10 cellular contexts compared by ENCODE assay signal in genomic region chr4:48489683-48490011, GRCh38. TPM values are rescaled to one million over a fixed set of nuclear protein-coding genes. Genes with fewer than 3 reads are reported as not detected.
A peak's percentile ranks its signal among the peaks of the same experiment; 100 is the strongest.
DNase-seq lines count a peak whose midpoint lies in the region; ATAC-seq, FAIRE-seq and TF ChIP-seq lines count a peak whose summit lies in the region.
"Had no signal": no experiment of that assay in that cellular context is flagged by ENCODE, and none has a peak within 500 bp of the region (broad histone marks: within the 10 kb centered on the region; RNA-seq: fewer than 3 reads in every experiment).

No MANE protein-coding gene starts in this region.

- FAIRE-seq in GM12878 (lab: Jason Lieb, UNC), result no peak

- H3K4me2 ChIP-seq in GM12878 (ENCODE audit: control insufficient read depth, insufficient read depth), result peak overlapping the region; percentile 67; the same call in 1 of the 2 replicates

- no peak for TF ChIP-seq POLR2A in GM12878 (IDR thresholded peaks at IDR 0.05; ENCODE audit: low read depth, low read length)

- CTCF ChIA-PET in activated naive CD4-positive, alpha-beta T cell treated with anti-CD3 and anti-CD28 coated beads, Interleukin-2, amount 10 ng/mL, durations not matched to agents 7 days and 5 days (lab: Charles Lee), result no interaction called here
- CTCF ChIA-PET in GM12878 (lab: Yijun Ruan, JAX), result no interaction called here

- H3K36me3 ChIP-seq in GM12878 (ENCODE audit: control insufficient read depth in 2 of 2, insufficient read depth in 2 of 2, low read length in 1 of 2) (no peaks in the 10 kb centered on the region), mesodermal cell (ENCODE audit: control insufficient read depth, insufficient read depth, low read length) (no peaks in the 10 kb centered on the region), tibial artery (no peaks in the 10 kb centered on the region)

- no peak overlapping the region for H3K9ac ChIP-seq in GM12878 (ENCODE audit: control insufficient read depth, insufficient read depth, low read length)

- H3K27ac ChIP-seq in GM12878 (ENCODE audit: control insufficient read depth, insufficient read depth) (no peak overlapping the region), mesodermal cell (ENCODE audit: low read depth, low read length, severe bottlenecking) (no peak overlapping the region), tibial artery (no peak overlapping the region)

- peaks cover 8% of the 10 kb centered on the region for H3K4me1 Mint-ChIP-seq in activated naive CD4-positive, alpha-beta T cell treated with anti-CD3 and anti-CD28 coated beads, Interleukin-2, amount 10 ng/mL, durations not matched to agents 7 days and 5 days

- peaks cover 60% of the 10 kb centered on the region for H3K27me3 Mint-ChIP-seq in activated naive CD4-positive, alpha-beta T cell treated with anti-CD3 and anti-CD28 coated beads, Interleukin-2, amount 10 ng/mL, durations not matched to agents 7 days and 5 days

- whole genome bisulfite sequencing in GM12878 (ENCODE audit: insufficient coverage, insufficient replicate concordance, low lambda C conversion rate, missing lambda C conversion rate), result 50% methylated on average over 12 of the region's 14 CpGs
- WGBS in mesodermal cell (ENCODE audit: insufficient coverage in 2 of 2), 2 experiments, result 3 to 22% methylated on average over 4 to 8 of the region's 14 CpGs

- H3K4me3 Mint-ChIP-seq in activated naive CD4-positive, alpha-beta T cell treated with anti-CD3 and anti-CD28 coated beads, Interleukin-2, amount 10 ng/mL, durations not matched to agents 7 days and 5 days, result peak overlapping the region; percentile 54

- H3K9me3 ChIP-seq in GM12878 (replicated peaks; ENCODE audit: control insufficient read depth, insufficient read depth, low read length) (no peaks in the 10 kb centered on the region; the same call in 2 of the 3 replicates), mesodermal cell (ENCODE audit: control insufficient read depth, low read length) (no peaks in the 10 kb centered on the region), tibial artery (no peaks in the 10 kb centered on the region)

- in situ Hi-C loops in GM12878 (cut with MboI), result no loop called here

- H4K20me1 ChIP-seq in GM12878 (ENCODE audit: control insufficient read depth, insufficient read depth), result no peaks in the 10 kb centered on the region; the same call in 1 of the 2 replicates

- TF ChIP-seq RAD21 in GM12878 (IDR thresholded peaks at IDR 0.05; ENCODE audit: insufficient read depth, low read depth, low read length), result no peak

- TF ChIP-seq CTCF in GM12878 (IDR thresholded peaks at IDR 0.05 in 2 of 3, conservative IDR thresholded peaks at IDR 0.05 in 1 of 3; ENCODE audit: control insufficient read depth in 2 of 3, extremely low read depth in 1 of 3, insufficient read depth in 1 of 3, low read depth in 3 of 3, low read length in 3 of 3) (no peak), tibial artery (IDR thresholded peaks at IDR 0.05) (no peak)

- H3K27ac Mint-ChIP-seq in activated naive CD4-positive, alpha-beta T cell treated with anti-CD3 and anti-CD28 coated beads, Interleukin-2, amount 10 ng/mL, durations not matched to agents 7 days and 5 days, result no peak overlapping the region
- no peak overlapping the region for H3K27ac Mint-ChIP-seq in activated naive CD4-positive, alpha-beta T cell treated with anti-CD3 and anti-CD28 coated beads, Interleukin-2, amount 50 U/mL, for 72 hours

- POLR2A ChIA-PET in GM12878 (lab: Charles Lee), result no interaction called here

- no peaks in the 10 kb centered on the region for H3K36me3 Mint-ChIP-seq in activated naive CD4-positive, alpha-beta T cell treated with anti-CD3 and anti-CD28 coated beads, Interleukin-2, amount 10 ng/mL, durations not matched to agents 7 days and 5 days
- peaks cover 0 to 4% of the 10 kb centered on the region in 2 donors for H3K36me3 Mint-ChIP-seq in activated naive CD4-positive, alpha-beta T cell treated with anti-CD3 and anti-CD28 coated beads, Interleukin-2, amount 50 U/mL, for 72 hours

- RAD21 ChIA-PET in GM12878 (lab: Charles Lee; ENCODE audit: unreplicated experiment), result no interaction called here

- TF ChIP-seq EP300 in GM12878 (IDR thresholded peaks at IDR 0.05; ENCODE audit: borderline replicate concordance in 1 of 2, control insufficient read depth in 1 of 2, low read depth in 2 of 2, low read length in 2 of 2), result no peak

- H3K27me3 ChIP-seq in GM12878 (replicated peaks in 1 of 2; ENCODE audit: control insufficient read depth in 2 of 2, insufficient read depth in 2 of 2, low read length in 1 of 2) (peaks cover 6 to 27% of the 10 kb centered on the region in 2 experiments), tibial artery (peaks cover 0 to 55% of the 10 kb centered on the region in 2 donors)

- SMC1A ChIA-PET in GM12878 (lab: Charles Lee; ENCODE audit: uncharacterized antibody, unreplicated experiment), result no interaction called here

- no TSS peak for BruUV-seq in GM12878 (replicated peaks; lab: Mats Ljungman, UMichigan)

- no peak overlapping the region; the same call in 1 of the 2 replicates for H2AFZ ChIP-seq in GM12878 (ENCODE audit: control insufficient read depth, low read depth, low read length)

- intact Hi-C loops in GM12878 (cut with micrococcal nuclease; ENCODE audit: unreplicated experiment), result no loop called here
- intact Hi-C loops in tibial artery (cut with DNase I; ENCODE audit: low total_unique reads), result no loop called here

- no peaks in the 10 kb centered on the region for H3K79me2 ChIP-seq in GM12878 (ENCODE audit: control insufficient read depth, insufficient read depth, low read length)

- DNase-seq in activated naive CD4-positive, alpha-beta T cell treated with anti-CD3 and anti-CD28 coated beads, Interleukin-2, amount 10 ng/mL, durations not matched to agents 7 days and 5 days, result no peak
- DNase-seq in activated naive CD4-positive, alpha-beta T cell treated with anti-CD3 and anti-CD28 coated beads, Interleukin-2, amount 50 U/mL, for 72 hours (ENCODE audit: low spot score in 2 of 2), result no peak
- no peak for DNase-seq in GM12878 (ENCODE audit: low read depth, low spot score)
- DNase-seq in tibial artery, result no peak
- DNase-seq in NOMO-1 treated with DMSO at 0.1 percent for 48 hours (lab: John Stamatoyannopoulos, UW; ENCODE audit: unreplicated experiment), result no peak
- no peak for DNase-seq in hippocampal formation (lab: John Stamatoyannopoulos, UW)
- no peak for DNase-seq in NCI-H2196 treated with DMSO at 0.1 percent for 48 hours (lab: John Stamatoyannopoulos, UW; ENCODE audit: unreplicated experiment)

- no peaks in the 10 kb centered on the region for H3K9me3 Mint-ChIP-seq in activated naive CD4-positive, alpha-beta T cell treated with anti-CD3 and anti-CD28 coated beads, Interleukin-2, amount 10 ng/mL, durations not matched to agents 7 days and 5 days
- no peaks in the 10 kb centered on the region for H3K9me3 Mint-ChIP-seq in activated naive CD4-positive, alpha-beta T cell treated with anti-CD3 and anti-CD28 coated beads, Interleukin-2, amount 50 U/mL, for 72 hours

- H3K4me3 ChIP-seq in GM12878, result peak overlapping the region; percentile 19; the same call in 1 of the 2 replicates
- H3K4me3 ChIP-seq in mesodermal cell (ENCODE audit: extremely low read depth, insufficient read depth, low read length, poor library complexity, severe bottlenecking), result peak overlapping the region; percentile 33
- peak overlapping the region; percentile 25 to 45 for H3K4me3 ChIP-seq in tibial artery

- ATAC-seq in activated naive CD4-positive, alpha-beta T cell treated with anti-CD3 and anti-CD28 coated beads, Interleukin-2, amount 50 U/mL, for 72 hours, result no peak
- ATAC-seq in GM12878, result no peak

- H3K4me1 ChIP-seq in GM12878 (ENCODE audit: control insufficient read depth, insufficient read depth, low read length) (no peaks in the 10 kb centered on the region), mesodermal cell (ENCODE audit: control insufficient read depth, insufficient read depth, low read length, poor library complexity, severe bottlenecking) (no peaks in the 10 kb centered on the region), tibial artery (peaks cover 0 to 19% (median 12%) of the 10 kb centered on the region in 4 donors)

RNA-seq across cellular contexts. Expression of gene ZAR1, which starts 0.4 kb away (rescaled TPM):
- total RNA-seq in activated naive CD4-positive, alpha-beta T cell treated with anti-CD3 and anti-CD28 coated beads, Interleukin-2, amount 50 U/mL, for 72 hours, result not detected
- not detected in 2 replicates for total RNA-seq in GM12878 (2013; cell fraction: nucleolus; rRNA removed)
- total RNA-seq in GM12878 (2014; rRNA removed), result not detected in 2 replicates
- not detected in 2 replicates for total RNA-seq in GM12878 (2014; rRNA removed; fragmentation: Illumina TruSeq; extraction: Trizol)
- total RNA-seq in GM12878 (2021), result not detected in 2 replicates
- polyA plus RNA-seq in GM12878 (2011; ENCODE audit: low read depth), result not detected
- not detected in 2 replicates for polyA plus RNA-seq in GM12878 (2011; rRNA removed)
- not detected in 2 replicates for polyA plus RNA-seq in GM12878 (2011; cell fraction: cytosol; rRNA removed)
- polyA plus RNA-seq in GM12878 (2011; cell fraction: nucleus; rRNA removed), result not detected in 2 replicates
- not detected in 2 replicates for polyA plus RNA-seq in GM12878 (2012)
- not detected in 2 replicates for polyA plus RNA-seq in GM12878 (2014; fragmentation: Illumina TruSeq; extraction: Trizol)
- not detected for polyA plus RNA-seq in GM12878 (2014; fragmentation: Nextera tagmentation; extraction: Ambion mirVana)
- polyA plus RNA-seq in GM12878 (2014; rRNA removed), result not detected in 2 replicates
- not detected for polyA plus RNA-seq in GM12878 (2016; fragmentation: Nextera tagmentation; extraction: Ambion mirVana)
- not detected in 2 replicates for polyA minus RNA-seq in GM12878 (2011; rRNA and poly(A)+ RNA removed)
- polyA minus RNA-seq in GM12878 (2011; cell fraction: cytosol; rRNA and poly(A)+ RNA removed), result not detected in 2 replicates
- not detected in 2 replicates for polyA minus RNA-seq in GM12878 (2011; cell fraction: nucleus; rRNA and poly(A)+ RNA removed)
- polyA plus RNA-seq in mesodermal cell (2013, experiment 1 of 2), result not detected
- polyA plus RNA-seq in mesodermal cell (2013, experiment 2 of 2), result not detected
- total RNA-seq: pulmonary artery endothelial cell; T-helper 2 cell treated with Interferon-gamma antibody and Interleukin-4, amounts not matched to agents 100 ng/mL and 5 ng/mL, for 36 hours had no signal

RNA-seq across cellular contexts. Expression of gene SLC10A4, which starts 6.5 kb away (rescaled TPM):
- total RNA-seq in activated naive CD4-positive, alpha-beta T cell treated with anti-CD3 and anti-CD28 coated beads, Interleukin-2, amount 50 U/mL, for 72 hours, result not detected
- total RNA-seq in GM12878 (2013; cell fraction: nucleolus; rRNA removed), result 0.37 and 0.42 TPM in 2 replicates
- total RNA-seq in GM12878 (2014; rRNA removed) (not detected in 2 replicates), GM12878 (2014; rRNA removed; fragmentation: Illumina TruSeq; extraction: Trizol) (not detected in 2 replicates), GM12878 (2021) (not detected in 2 replicates)
- polyA plus RNA-seq in GM12878 (2011; ENCODE audit: low read depth), result not detected
- polyA plus RNA-seq in GM12878 (2011; rRNA removed) (0.12 TPM in 2 replicates), GM12878 (2014; fragmentation: Illumina TruSeq; extraction: Trizol) (not detected in 2 replicates), GM12878 (2014; fragmentation: Nextera tagmentation; extraction: Ambion mirVana) (not detected), GM12878 (2014; rRNA removed) (not detected in 2 replicates), GM12878 (2016; fragmentation: Nextera tagmentation; extraction: Ambion mirVana) (not detected)
- polyA plus RNA-seq in GM12878 (2011; cell fraction: cytosol; rRNA removed), result not detected in 2 replicates
- polyA plus RNA-seq in GM12878 (2011; cell fraction: nucleus; rRNA removed), result 0.19 and 0.45 TPM in 2 replicates
- polyA plus RNA-seq in GM12878 (2012), result not detected in 2 replicates
- polyA minus RNA-seq in GM12878 (2011; rRNA and poly(A)+ RNA removed), result 0.26 TPM in 1 of 2 replicates, not detected in the other
- not detected in 2 replicates for polyA minus RNA-seq in GM12878 (2011; cell fraction: cytosol; rRNA and poly(A)+ RNA removed)
- polyA minus RNA-seq in GM12878 (2011; cell fraction: nucleus; rRNA and poly(A)+ RNA removed), result 0.29 TPM in 1 of 2 replicates, not detected in the other
- 0.63 TPM for polyA plus RNA-seq in mesodermal cell (2013, experiment 1 of 2)
- polyA plus RNA-seq in mesodermal cell (2013, experiment 2 of 2), result 1.1 TPM
- total RNA-seq: pulmonary artery endothelial cell; T-helper 2 cell treated with Interferon-gamma antibody and Interleukin-4, amounts not matched to agents 100 ng/mL and 5 ng/mL, for 36 hours had no signal
